ENCODE assay signal across 9 cellular contexts in the genomic region with DNA sequence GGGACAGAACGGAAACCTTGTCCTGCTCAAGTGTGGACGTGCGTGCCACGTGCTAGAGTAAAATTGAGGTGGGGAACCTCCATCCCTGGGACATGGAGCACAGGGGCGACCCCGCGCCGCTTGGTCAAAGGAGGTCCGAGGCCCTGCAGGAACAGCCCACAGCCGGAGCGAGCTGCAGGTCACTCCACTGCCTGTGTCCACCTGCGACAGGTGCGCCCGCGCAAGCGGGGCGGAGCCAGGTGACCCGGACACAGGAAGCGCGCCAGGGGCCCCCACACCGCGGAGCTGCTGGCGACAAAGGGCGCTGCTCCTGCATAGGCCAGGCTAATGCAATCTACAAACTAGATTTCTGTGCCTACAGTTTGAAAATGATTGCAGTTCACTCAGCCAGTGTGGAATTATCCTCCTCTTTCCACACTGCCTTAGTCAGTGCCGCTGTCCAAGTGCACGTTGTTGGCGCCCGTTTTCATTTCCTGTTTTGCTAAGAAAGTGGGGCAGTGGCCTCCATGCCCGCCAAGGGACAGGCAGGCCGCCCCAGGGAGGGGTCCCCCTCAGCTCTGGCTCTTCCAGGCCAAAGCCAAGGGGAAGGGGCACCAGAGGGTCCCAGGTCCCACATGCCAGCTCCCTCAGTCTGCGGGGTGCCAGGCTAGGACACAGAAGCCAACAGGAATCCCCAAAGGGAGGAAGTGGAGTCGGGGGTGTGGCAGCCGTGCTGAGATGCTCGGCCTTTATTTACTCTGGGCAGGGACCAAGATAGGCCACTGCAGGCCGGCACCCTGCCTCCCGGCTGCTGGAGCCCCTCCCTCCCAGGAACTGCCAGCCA. TPM values are rescaled to one million over a fixed set of nuclear protein-coding genes. Genes with fewer than 3 reads are reported as not detected.
A peak's percentile ranks its signal among the peaks of the same experiment; 100 is the strongest.
DNase-seq lines count a peak whose midpoint lies in the region; ATAC-seq, FAIRE-seq and TF ChIP-seq lines count a peak whose summit lies in the region.
"Had no signal": no experiment of that assay in that cellular context is flagged by ENCODE, and none has a peak within 500 bp of the region (broad histone marks: within the 10 kb centered on the region; RNA-seq: fewer than 3 reads in every experiment).

No MANE protein-coding gene starts in this region.

- ATAC-seq in T-cell (replicated peaks in 1 of 4), result peak in 2 of 4 experiments; percentile 1 to 5
- no peak for ATAC-seq in effector memory CD8-positive, alpha-beta T cell (replicated peaks)

- H3K4me3 ChIP-seq in AG10803 (ENCODE audit: low read length) (no peak overlapping the region), HUES48 (ENCODE audit: low read depth, low read length) (peak overlapping the region; percentile 18; the same call in 1 of the 2 replicates), mononuclear cell (ENCODE audit: low read length) (peak overlapping the region; percentile 15)

- peak overlapping the region; percentile 25 for H3K27ac ChIP-seq in HUES48 (ENCODE audit: low read depth, low read length)

- CTCF ChIA-PET in T-cell (lab: Charles Lee), result interaction anchor here in 1 of 2 donors (0.6 kb wide), 1 partner anchor 188 kb away, joined by 3 read pairs; no protein-coding TSS in a partner anchor

- H3K27ac Mint-ChIP-seq in T-cell, result peak overlapping the region; percentile 94 to 96
- peak overlapping the region; percentile 88 to 89 for H3K27ac Mint-ChIP-seq in effector memory CD8-positive, alpha-beta T cell

- H3K36me3 ChIP-seq in HUES48 (ENCODE audit: control insufficient read depth, insufficient read depth, low read length), result peaks cover 32% of the 10 kb centered on the region

- H3K27me3 ChIP-seq in HUES48 (ENCODE audit: control insufficient read depth, insufficient read depth, low read length) (no peaks in the 10 kb centered on the region), mononuclear cell (ENCODE audit: insufficient read depth, low read length) (no peaks in the 10 kb centered on the region)

- H3K4me1 ChIP-seq in HUES48 (ENCODE audit: control insufficient read depth, insufficient read depth, low read length), result peaks cover 41% of the 10 kb centered on the region
- peaks cover 55% of the 10 kb centered on the region for H3K4me1 ChIP-seq in mononuclear cell (ENCODE audit: insufficient read depth, low read length)

- peak; percentile 67 for DNase-seq in AG10803 (ENCODE audit: low read depth)
- DNase-seq in T-cell, result peak in 5 of 34 experiments; percentile 13 to 34 (median 22)
- DNase-seq in effector memory CD8-positive, alpha-beta T cell, result peak in 1 of 3 experiments; percentile 17
- peak; percentile 79 for DNase-seq in ureter (ENCODE audit: low spot score)
- no peak for DNase-seq in NCI-H2227 (lab: John Stamatoyannopoulos, UW; ENCODE audit: unreplicated experiment)
- no peak for DNase-seq in urothelium cell line (ENCODE audit: low spot score)

- no peaks in the 10 kb centered on the region for H3K9me3 Mint-ChIP-seq in T-cell
- no peaks in the 10 kb centered on the region for H3K9me3 Mint-ChIP-seq in effector memory CD8-positive, alpha-beta T cell

- H3K4me1 Mint-ChIP-seq in T-cell, result peaks cover 39 to 51% (median 46%) of the 10 kb centered on the region in 3 donors
- H3K4me1 Mint-ChIP-seq in effector memory CD8-positive, alpha-beta T cell (ENCODE audit: low read depth in 2 of 2), result peaks cover 38 to 42% of the 10 kb centered on the region in 2 donors

- TF ChIP-seq CTCF in AG10803 (conservative IDR thresholded peaks at IDR 0.05; ENCODE audit: low read length), result no peak

- no peak overlapping the region for H3K9ac ChIP-seq in HUES48 (ENCODE audit: low read depth, low read length)

- FAIRE-seq in urothelium cell line (lab: Jason Lieb, UNC), result no peak
- FAIRE-seq: endometrium had no signal

- H3K4me3 Mint-ChIP-seq in T-cell, result peak overlapping the region; percentile 24 to 67 (median 57)
- H3K4me3 Mint-ChIP-seq in effector memory CD8-positive, alpha-beta T cell, result peak overlapping the region; percentile 65 to 66

- H3K9me3 ChIP-seq in HUES48 (ENCODE audit: control insufficient read depth, insufficient read depth, low read length), result no peaks in the 10 kb centered on the region
- H3K9me3 ChIP-seq in mononuclear cell (ENCODE audit: low read depth, low read length), result no peaks in the 10 kb centered on the region

- POLR2A ChIA-PET in T-cell (lab: Charles Lee), result no interaction called here

- no peaks in the 10 kb centered on the region for H3K27me3 Mint-ChIP-seq in T-cell
- H3K27me3 Mint-ChIP-seq in effector memory CD8-positive, alpha-beta T cell, result no peaks in the 10 kb centered on the region

- H3K36me3 Mint-ChIP-seq in T-cell, result peaks cover 28% of the 10 kb centered on the region
- peaks cover 67% of the 10 kb centered on the region for H3K36me3 Mint-ChIP-seq in effector memory CD8-positive, alpha-beta T cell (ENCODE audit: insufficient read depth)

RNA-seq across cellular contexts. Expression of gene NADK, which starts 4.3 kb away (rescaled TPM):
- total RNA-seq in T-cell (10 to 100 TPM; 45.6 to 68.2 (median 58.0) TPM), mononuclear cell (28.1 TPM), ureter (80.3 TPM)

RNA-seq across cellular contexts. Expression of gene CDK11A, which starts 58.5 kb away (rescaled TPM):
- total RNA-seq in T-cell (100 to 1,000 TPM; 109 to 243 (median 182) TPM), mononuclear cell (27.9 TPM), ureter (34.0 TPM)

Comparison
In these comparisons a context has a peak if more than half of its experiments do, and no peak if none do; other contexts are left out.
1. DNase-seq: peak in AG10803 (single experiment) and ureter (single experiment); none in NCI-H2227 (single experiment) and urothelium cell line (single experiment).